ENCODE assay signal across 39 cellular contexts in genomic region chr17:51341457-51341856, GRCh38.
"Had no signal": no experiment of that assay in that cellular context is flagged by ENCODE, and none has a peak within 500 bp of the region (broad histone marks: within the 10 kb centered on the region; RNA-seq: fewer than 3 reads in every experiment).

No MANE protein-coding gene starts in this region.

- H3K27me3 Mint-ChIP-seq: activated naive CD4-positive, alpha-beta T cell treated with anti-CD3 and anti-CD28 coated beads, Interleukin-2, amount 50 U/mL, for 24 hours had no signal

- H3K36me3 Mint-ChIP-seq: activated naive CD4-positive, alpha-beta T cell treated with anti-CD3 and anti-CD28 coated beads, Interleukin-2, amount 10 ng/mL, durations not matched to agents 7 days and 5 days; activated naive CD4-positive, alpha-beta T cell treated with anti-CD3 and anti-CD28 coated beads, Interleukin-2, amount 50 U/mL, for 24 hours; activated naive CD4-positive, alpha-beta T cell treated with anti-CD3 and anti-CD28 coated beads, Interleukin-2, amount 50 U/mL, for 72 hours; activated naive CD8-positive, alpha-beta T cell; activated naive CD8-positive, alpha-beta T cell treated with anti-CD3 and anti-CD28 coated beads for 36 hours; activated naive CD8-positive, alpha-beta T cell treated with anti-CD3 and anti-CD28 coated beads, Interleukin-2, amount 10 ng/mL, durations not matched to agents 7 days and 5 days; brain had no signal

- ATAC-seq: activated naive CD4-positive, alpha-beta T cell treated with anti-CD3 and anti-CD28 coated beads, Interleukin-2, amount 50 U/mL, for 72 hours; activated naive CD8-positive, alpha-beta T cell treated with anti-CD3 and anti-CD28 coated beads, Interleukin-2, amount 50 U/mL, for 24 hours; activated T-cell treated with anti-CD3 and anti-CD28 coated beads, Interleukin-2, amount 50 U/mL, for 4 hours; activated T-cell treated with anti-CD3 and anti-CD28 coated beads, Interleukin-2, amount 50 U/mL, for 72 hours; activated T-helper 17 cell treated with anti-CD3 and anti-CD28 coated beads, Interleukin-2, amount 50 U/mL, for 72 hours; body of pancreas had no signal

- H3K4me3 Mint-ChIP-seq: activated naive CD4-positive, alpha-beta T cell treated with anti-CD3 and anti-CD28 coated beads for 36 hours; activated naive CD4-positive, alpha-beta T cell treated with anti-CD3 and anti-CD28 coated beads, Interleukin-2, amount 10 ng/mL, durations not matched to agents 7 days and 5 days; activated naive CD4-positive, alpha-beta T cell treated with anti-CD3 and anti-CD28 coated beads, Interleukin-2, amount 50 U/mL, for 24 hours; activated naive CD8-positive, alpha-beta T cell; activated naive CD8-positive, alpha-beta T cell treated with anti-CD3 and anti-CD28 coated beads for 36 hours; activated naive CD8-positive, alpha-beta T cell treated with anti-CD3 and anti-CD28 coated beads, Interleukin-2, amount 10 ng/mL, durations not matched to agents 7 days and 5 days; activated naive CD8-positive, alpha-beta T cell treated with anti-CD3 and anti-CD28 coated beads, Interleukin-2, amount 50 U/mL, for 24 hours; activated T-cell treated with anti-CD3 and anti-CD28 coated beads, Interleukin-2, amount 50 U/mL, for 24 hours; activated T-cell treated with anti-CD3 and anti-CD28 coated beads, Interleukin-2, amount 50 U/mL, for 4 hours; activated T-cell treated with anti-CD3 and anti-CD28 coated beads, Interleukin-2, amount 50 U/mL, for 72 hours; activated T-helper 1 cell treated with anti-CD3 and anti-CD28 coated beads, Interleukin-12 subunit alpha, Interleukin-12 subunit beta, Interleukin-2, Interleukin-4 antibody, amounts not matched to agents 30 ng/mL and 10 ng/mL and 1 ng/mL, durations not matched to agents 14 hours and 24 hours and 36 hours; activated T-helper 17 cell treated with anti-CD3 and anti-CD28 coated beads, Interleukin-2, amount 50 U/mL, for 72 hours; brain; central memory CD8-positive, alpha-beta T cell had no signal

- H3K9me3 Mint-ChIP-seq: activated naive CD4-positive, alpha-beta T cell treated with anti-CD3 and anti-CD28 coated beads for 36 hours; activated naive CD4-positive, alpha-beta T cell treated with anti-CD3 and anti-CD28 coated beads, Interleukin-2, amount 10 ng/mL, durations not matched to agents 7 days and 5 days; activated naive CD4-positive, alpha-beta T cell treated with anti-CD3 and anti-CD28 coated beads, Interleukin-2, amount 50 U/mL, for 24 hours; activated naive CD4-positive, alpha-beta T cell treated with anti-CD3 and anti-CD28 coated beads, Interleukin-2, amount 50 U/mL, for 72 hours; activated naive CD8-positive, alpha-beta T cell treated with anti-CD3 and anti-CD28 coated beads for 36 hours; activated naive CD8-positive, alpha-beta T cell treated with anti-CD3 and anti-CD28 coated beads, Interleukin-2, amount 10 ng/mL, durations not matched to agents 7 days and 5 days; activated naive CD8-positive, alpha-beta T cell treated with anti-CD3 and anti-CD28 coated beads, Interleukin-2, amount 50 U/mL, for 24 hours; activated T-cell treated with anti-CD3 and anti-CD28 coated beads, Interleukin-2, amount 50 U/mL, for 24 hours; activated T-cell treated with anti-CD3 and anti-CD28 coated beads, Interleukin-2, amount 50 U/mL, for 4 hours; activated T-cell treated with anti-CD3 and anti-CD28 coated beads, Interleukin-2, amount 50 U/mL, for 72 hours; activated T-helper 1 cell treated with anti-CD3 and anti-CD28 coated beads, Interleukin-12 subunit alpha, Interleukin-12 subunit beta, Interleukin-2, Interleukin-4 antibody, amounts not matched to agents 30 ng/mL and 10 ng/mL and 1 ng/mL, durations not matched to agents 14 hours and 24 hours and 36 hours; activated T-helper 17 cell treated with anti-CD3 and anti-CD28 coated beads, Interleukin-2, amount 50 U/mL, for 72 hours; activated T-helper 2 cell treated with anti-CD3 and anti-CD28 coated beads, Interferon-gamma antibody, Interleukin-2, Interleukin-4, amounts not matched to agents 10 μg/mL and 5 μg/mL and 100 μg/mL, durations not matched to agents 14 hours and 24 hours and 36 hours; brain; central memory CD8-positive, alpha-beta T cell had no signal

- H3K9me3 ChIP-seq: adrenal gland, ascending aorta, body of pancreas, breast epithelium had no signal

- H3K4me3 ChIP-seq: adrenal gland, ascending aorta, body of pancreas, breast epithelium, cardiac muscle cell had no signal

- DNase-seq: activated effector memory CD4-positive, alpha-beta T cell treated with anti-CD3 and anti-CD28 coated beads, Interleukin-2, amount 50 U/mL, for 16 hours; activated effector memory CD4-positive, alpha-beta T cell treated with Interleukin-2 at 50 U/mL for 16 hours; activated gamma-delta T cell; activated gamma-delta T cell treated with Interleukin-2 at 50 U/mL for 16 hours; activated naive CD4-positive, alpha-beta T cell; activated naive CD4-positive, alpha-beta T cell treated with anti-CD3 and anti-CD28 coated beads for 36 hours; activated naive CD4-positive, alpha-beta T cell treated with anti-CD3 and anti-CD28 coated beads, Interleukin-2, amount 10 ng/mL, durations not matched to agents 7 days and 5 days; activated naive CD4-positive, alpha-beta T cell treated with anti-CD3 and anti-CD28 coated beads, Interleukin-2, amount 50 U/mL, for 16 hours; activated naive CD4-positive, alpha-beta T cell treated with Interleukin-2 at 50 U/mL for 16 hours; activated naive CD8-positive, alpha-beta T cell treated with anti-CD3 and anti-CD28 coated beads for 36 hours; activated naive CD8-positive, alpha-beta T cell treated with anti-CD3 and anti-CD28 coated beads, Interleukin-2, amount 10 ng/mL, durations not matched to agents 7 days and 5 days; activated naive CD8-positive, alpha-beta T cell treated with anti-CD3 and anti-CD28 coated beads, Interleukin-2, amount 50 U/mL, for 24 hours; activated T-cell treated with anti-CD3 and anti-CD28 coated beads, Interleukin-2, amount 50 U/mL, for 24 hours; activated T-cell treated with anti-CD3 and anti-CD28 coated beads, Interleukin-2, amount 50 U/mL, for 4 hours; activated T-cell treated with anti-CD3 and anti-CD28 coated beads, Interleukin-2, amount 50 U/mL, for 48 hours; activated T-cell treated with anti-CD3 and anti-CD28 coated beads, Interleukin-2, amount 50 U/mL, for 72 hours; adrenal gland; amniotic stem cell; amygdala; anterior cingulate cortex; aorta; body of pancreas; brain microvascular endothelial cell; caudate nucleus; central memory CD4-positive, alpha-beta T cell; cerebellar nuclear complex had no signal

- H3K27me3 ChIP-seq: adrenal gland, ascending aorta, body of pancreas, brain microvascular endothelial cell, breast epithelium, cardiac muscle cell had no signal

- H3K27ac Mint-ChIP-seq: activated naive CD4-positive, alpha-beta T cell treated with anti-CD3 and anti-CD28 coated beads for 36 hours; activated naive CD4-positive, alpha-beta T cell treated with anti-CD3 and anti-CD28 coated beads, Interleukin-2, amount 10 ng/mL, durations not matched to agents 7 days and 5 days; activated naive CD4-positive, alpha-beta T cell treated with anti-CD3 and anti-CD28 coated beads, Interleukin-2, amount 50 U/mL, for 24 hours; activated naive CD4-positive, alpha-beta T cell treated with anti-CD3 and anti-CD28 coated beads, Interleukin-2, amount 50 U/mL, for 72 hours; activated naive CD8-positive, alpha-beta T cell; activated naive CD8-positive, alpha-beta T cell treated with anti-CD3 and anti-CD28 coated beads for 36 hours; activated naive CD8-positive, alpha-beta T cell treated with anti-CD3 and anti-CD28 coated beads, Interleukin-2, amount 10 ng/mL, durations not matched to agents 7 days and 5 days; activated naive CD8-positive, alpha-beta T cell treated with anti-CD3 and anti-CD28 coated beads, Interleukin-2, amount 50 U/mL, for 24 hours; activated T-cell treated with anti-CD3 and anti-CD28 coated beads, Interleukin-2, amount 50 U/mL, for 24 hours; activated T-cell treated with anti-CD3 and anti-CD28 coated beads, Interleukin-2, amount 50 U/mL, for 72 hours; activated T-helper 1 cell treated with anti-CD3 and anti-CD28 coated beads, Interleukin-12 subunit alpha, Interleukin-12 subunit beta, Interleukin-2, Interleukin-4 antibody, amounts not matched to agents 30 ng/mL and 10 ng/mL and 1 ng/mL, durations not matched to agents 14 hours and 24 hours and 36 hours; activated T-helper 17 cell treated with anti-CD3 and anti-CD28 coated beads, Interleukin-2, amount 50 U/mL, for 72 hours; activated T-helper 2 cell treated with anti-CD3 and anti-CD28 coated beads, Interferon-gamma antibody, Interleukin-2, Interleukin-4, amounts not matched to agents 10 μg/mL and 5 μg/mL and 100 μg/mL, durations not matched to agents 14 hours and 24 hours and 36 hours; brain had no signal

- H3K36me3 ChIP-seq: adrenal gland, ascending aorta, brain microvascular endothelial cell, breast epithelium, cardiac muscle cell had no signal

- FAIRE-seq: astrocyte, bronchial epithelial cell had no signal

- H3K27ac ChIP-seq: adrenal gland, ascending aorta, body of pancreas, brain microvascular endothelial cell, breast epithelium, cardiac muscle cell had no signal

- H3K4me1 ChIP-seq: adrenal gland, ascending aorta, body of pancreas, breast epithelium had no signal

- H3K4me1 Mint-ChIP-seq: activated naive CD4-positive, alpha-beta T cell treated with anti-CD3 and anti-CD28 coated beads, Interleukin-2, amount 10 ng/mL, durations not matched to agents 7 days and 5 days; activated naive CD4-positive, alpha-beta T cell treated with anti-CD3 and anti-CD28 coated beads, Interleukin-2, amount 50 U/mL, for 24 hours; activated naive CD8-positive, alpha-beta T cell treated with anti-CD3 and anti-CD28 coated beads for 36 hours; activated naive CD8-positive, alpha-beta T cell treated with anti-CD3 and anti-CD28 coated beads, Interleukin-2, amount 10 ng/mL, durations not matched to agents 7 days and 5 days; activated naive CD8-positive, alpha-beta T cell treated with anti-CD3 and anti-CD28 coated beads, Interleukin-2, amount 50 U/mL, for 24 hours; activated T-helper 17 cell treated with anti-CD3 and anti-CD28 coated beads, Interleukin-2, amount 50 U/mL, for 72 hours; central memory CD8-positive, alpha-beta T cell had no signal
